ENCODE assay signal across 22 cellular contexts in genomic region chr11:126277780-126278179, GRCh38. TPM values are rescaled to one million over a fixed set of nuclear protein-coding genes. Genes with fewer than 3 reads are reported as not detected.
DNase-seq lines count a peak whose midpoint lies in the region; ATAC-seq, FAIRE-seq and TF ChIP-seq lines count a peak whose summit lies in the region.
"Had no signal": no experiment of that assay in that cellular context is flagged by ENCODE, and none has a peak within 500 bp of the region (broad histone marks: within the 10 kb centered on the region; RNA-seq: fewer than 3 reads in every experiment).

No MANE protein-coding gene starts in this region.

- no peak for TF ChIP-seq CTCF in HepG2 (CRISPR knock-in tag; IDR thresholded peaks at IDR 0.05)
- TF ChIP-seq CTCF in progenitor cell of endocrine pancreas (IDR thresholded peaks at IDR 0.05; ENCODE audit: unreplicated experiment), result no peak
- TF ChIP-seq CTCF in kidney (IDR thresholded peaks at IDR 0.05; ENCODE audit: borderline replicate concordance, extremely low read depth, insufficient read depth), result no peak

- H3K4me1 ChIP-seq in HepG2 (ENCODE audit: insufficient read depth, low read length), result peaks cover 40% of the 10 kb centered on the region
- H3K4me1 ChIP-seq in kidney (ENCODE audit: control insufficient read depth in 1 of 2, insufficient read depth in 1 of 2, low read depth in 1 of 2, low read length in 2 of 2), result peaks cover 6 to 8% of the 10 kb centered on the region in 2 donors

- no peaks in the 10 kb centered on the region for H3K79me2 ChIP-seq in HepG2 (ENCODE audit: insufficient read depth, low read length)

- no TSS peak for BruUV-seq in HepG2 (replicated peaks; lab: Mats Ljungman, UMichigan)

- H4K20me1 ChIP-seq in HepG2 (ENCODE audit: insufficient read depth, low read length), result no peaks in the 10 kb centered on the region

- POLR2A ChIA-PET in HepG2 (lab: Yijun Ruan, JAX), result interaction anchor here (1.1 kb wide), 1 partner anchor 9 kb away, joined by 4 read pairs; the partner anchor contains the start of genes FOXRED1 and SRPRA
- POLR2A ChIA-PET in activated CD4-positive, alpha-beta memory T cell treated with anti-CD3 and anti-CD28 coated beads for 36 hours (lab: Charles Lee), result no interaction called here

- H3K9ac ChIP-seq in HepG2 (ENCODE audit: insufficient read depth, low read depth, low read length) (no peak overlapping the region), kidney (ENCODE audit: low read length in 2 of 2) (no peak overlapping the region)

- no peak overlapping the region for H3K4me3 ChIP-seq in HepG2 (replicated peaks in 1 of 3; ENCODE audit: insufficient read depth in 1 of 3, low read depth in 2 of 3, low read length in 3 of 3)
- H3K4me3 ChIP-seq in kidney (ENCODE audit: low read length in 2 of 2), result no peak overlapping the region
- H3K4me3 ChIP-seq: A549 had no signal

- in situ Hi-C loops in HepG2 (cut with HindIII; ENCODE audit: extremely low pct_ligation_motif_present, low pct_unique_long_range_greater_than_20kb), result no loop called here

- H3K9me3 ChIP-seq in HepG2 (ENCODE audit: low read length) (no peaks in the 10 kb centered on the region), kidney (ENCODE audit: control insufficient read depth in 1 of 2, low read length in 2 of 2) (no peaks in the 10 kb centered on the region)
- H3K9me3 ChIP-seq: A549, BE2C had no signal

- H3K27me3 Mint-ChIP-seq in activated T-cell treated with anti-CD3 and anti-CD28 coated beads, Interleukin-2, amount 50 U/mL, for 24 hours, result no peaks in the 10 kb centered on the region
- no peaks in the 10 kb centered on the region for H3K27me3 Mint-ChIP-seq in progenitor cell of endocrine pancreas
- no peaks in the 10 kb centered on the region for H3K27me3 Mint-ChIP-seq in activated CD4-positive, alpha-beta memory T cell treated with anti-CD3 and anti-CD28 coated beads for 36 hours

- peak; percentile 50 for ATAC-seq in HepG2
- ATAC-seq: A549, Panc1 had no signal

- 91% methylated on average over 4 of the region's 4 CpGs for WGBS in HepG2 (ENCODE audit: low lambda C conversion rate)

- H3K27ac ChIP-seq in HepG2 (ENCODE audit: extremely low read length, insufficient read depth, low read length) (peak overlapping the region; percentile 48), kidney (ENCODE audit: low read depth in 2 of 2, low read length in 2 of 2) (no peak overlapping the region)
- H3K27ac ChIP-seq: A549 had no signal

- H3K27me3 ChIP-seq in HepG2 (ENCODE audit: control insufficient read depth in 1 of 2, insufficient read depth in 2 of 2, low read length in 2 of 2), result no peaks in the 10 kb centered on the region
- H3K27me3 ChIP-seq: BE2C had no signal

- 0 out of 4 replicates have a peak, but pooled peaks of 1 of the 2 experiments have one; percentile 7 for TF ChIP-seq EP300 in HepG2 (IDR thresholded peaks at IDR 0.05; ENCODE audit: low read depth in 2 of 2, low read length in 2 of 2)
- no peak for TF ChIP-seq EP300 in HepG2 (CRISPR knock-in tag; IDR thresholded peaks at IDR 0.05; ENCODE audit: borderline replicate concordance)

- H3K36me3 ChIP-seq in HepG2 (replicated peaks in 1 of 2; ENCODE audit: control insufficient read depth in 1 of 2, insufficient read depth in 2 of 2, low read length in 2 of 2) (peaks cover 27 to 30% of the 10 kb centered on the region in 2 experiments), kidney (ENCODE audit: control insufficient read depth in 1 of 2, insufficient read depth in 2 of 2, low read length in 2 of 2) (peaks cover 11% of the 10 kb centered on the region in 2 donors)

- H3K9me3 Mint-ChIP-seq in activated T-cell treated with anti-CD3 and anti-CD28 coated beads, Interleukin-2, amount 50 U/mL, for 24 hours, result no peaks in the 10 kb centered on the region
- H3K9me3 Mint-ChIP-seq in progenitor cell of endocrine pancreas (ENCODE audit: low read depth), result no peaks in the 10 kb centered on the region
- H3K9me3 Mint-ChIP-seq in activated CD4-positive, alpha-beta memory T cell treated with anti-CD3 and anti-CD28 coated beads for 36 hours, result no peaks in the 10 kb centered on the region

- H3K36me3 Mint-ChIP-seq in activated T-cell treated with anti-CD3 and anti-CD28 coated beads, Interleukin-2, amount 50 U/mL, for 24 hours (ENCODE audit: low read depth), result peaks cover 70% of the 10 kb centered on the region
- peaks cover 11% of the 10 kb centered on the region for H3K36me3 Mint-ChIP-seq in progenitor cell of endocrine pancreas (ENCODE audit: insufficient read depth)
- peaks cover 33% of the 10 kb centered on the region for H3K36me3 Mint-ChIP-seq in activated CD4-positive, alpha-beta memory T cell treated with anti-CD3 and anti-CD28 coated beads for 36 hours

- no peak overlapping the region for H2AFZ ChIP-seq in HepG2 (ENCODE audit: low read length)

- intact Hi-C loops in HepG2 (cut with micrococcal nuclease; ENCODE audit: unreplicated experiment) (no loop called here), kidney (cut with DNase I) (no loop called here)
- intact Hi-C loops in activated CD4-positive, alpha-beta memory T cell treated with anti-CD3 and anti-CD28 coated beads for 36 hours (cut with micrococcal nuclease), result no loop called here

- no peak for DNase-seq in activated T-cell treated with anti-CD3 and anti-CD28 coated beads, Interleukin-2, amount 50 U/mL, for 24 hours
- no peak for DNase-seq in activated T-cell treated with anti-CD3 and anti-CD28 coated beads, Interleukin-2, amount 50 U/mL, for 48 hours
- DNase-seq in NCI-H146 treated with DMSO at 0.1 percent for 48 hours (lab: John Stamatoyannopoulos, UW; ENCODE audit: unreplicated experiment) (peak; percentile 26), HepG2 (ENCODE audit: low spot score) (no peak), progenitor cell of endocrine pancreas (ENCODE audit: low spot score, unreplicated experiment) (peak; percentile 24), kidney (no peak)
- no peak for DNase-seq in stimulated activated CD4-positive, alpha-beta T cell treated with anti-CD3 and anti-CD28 coated beads, Interleukin-15, amount 100 ng/mL, for 24 hours
- no peak for DNase-seq in activated CD4-positive, alpha-beta memory T cell treated with anti-CD3 and anti-CD28 coated beads for 36 hours
- DNase-seq: BE2C, EL, GF-D8, H7, KBM-7, NCI-H1092, NCI-H1436 treated with DMSO at 0.1 percent for 48 hours, NCI-H2029 treated with DMSO at 0.1 percent for 48 hours, NCI-H2171, NCI-H345, NCI-H524 treated with DMSO at 0.1 percent for 48 hours, NCI-H82 had no signal

- peak overlapping the region; percentile 14 for H3K27ac Mint-ChIP-seq in activated T-cell treated with anti-CD3 and anti-CD28 coated beads, Interleukin-2, amount 50 U/mL, for 24 hours
- H3K27ac Mint-ChIP-seq in progenitor cell of endocrine pancreas, result peak overlapping the region; percentile 62
- no peak overlapping the region for H3K27ac Mint-ChIP-seq in activated CD4-positive, alpha-beta memory T cell treated with anti-CD3 and anti-CD28 coated beads for 36 hours

- no peak for TF ChIP-seq POLR2A in HepG2 (IDR thresholded peaks at IDR 0.05; ENCODE audit: insufficient read depth in 1 of 2, low read depth in 2 of 2, low read length in 2 of 2)

- no peak for TF ChIP-seq RAD21 in HepG2 (CRISPR knock-in tag; IDR thresholded peaks at IDR 0.05)

- H3K4me3 Mint-ChIP-seq in activated T-cell treated with anti-CD3 and anti-CD28 coated beads, Interleukin-2, amount 50 U/mL, for 24 hours, result no peak overlapping the region
- H3K4me3 Mint-ChIP-seq in progenitor cell of endocrine pancreas (ENCODE audit: low read depth), result peak overlapping the region; percentile 22
- no peak overlapping the region for H3K4me3 Mint-ChIP-seq in activated CD4-positive, alpha-beta memory T cell treated with anti-CD3 and anti-CD28 coated beads for 36 hours

- CTCF ChIA-PET in HepG2 (lab: Yijun Ruan, JAX; ENCODE audit: low intra/inter-chr PET ratio, low total read pairs), result no interaction called here
- CTCF ChIA-PET in activated CD4-positive, alpha-beta memory T cell treated with anti-CD3 and anti-CD28 coated beads for 36 hours (lab: Charles Lee), result no interaction called here

- no peak for FAIRE-seq in HepG2 (lab: Jason Lieb, UNC)
- no peak for FAIRE-seq in kidney (lab: Jason Lieb, UNC)
- FAIRE-seq: A549 had no signal

- peaks cover 21% of the 10 kb centered on the region for H3K4me1 Mint-ChIP-seq in activated T-cell treated with anti-CD3 and anti-CD28 coated beads, Interleukin-2, amount 50 U/mL, for 24 hours (ENCODE audit: low read depth)
- H3K4me1 Mint-ChIP-seq in progenitor cell of endocrine pancreas (ENCODE audit: low read depth), result peaks cover 29% of the 10 kb centered on the region
- H3K4me1 Mint-ChIP-seq in activated CD4-positive, alpha-beta memory T cell treated with anti-CD3 and anti-CD28 coated beads for 36 hours (ENCODE audit: low read depth), result peaks cover 21% of the 10 kb centered on the region

- H3K4me2 ChIP-seq in HepG2 (ENCODE audit: low read depth, low read length), result no peak overlapping the region
- H3K4me2 ChIP-seq: A549 had no signal

RNA-seq across cellular contexts. Expression of gene TIRAP, which starts 5.1 kb away (rescaled TPM):
- total RNA-seq in HepG2 (2016; rRNA removed; fragmentation: Illumina TruSeq; extraction: Trizol), result 5.4 and 6.2 TPM in 2 replicates
- 1.8 and 1.9 TPM in 2 replicates for total RNA-seq in HepG2 (2016; cell fraction: cytosol; rRNA removed; fragmentation: Illumina TruSeq; extraction: Trizol; ENCODE audit: low read depth)
- 5.5 and 5.6 TPM in 2 replicates for total RNA-seq in HepG2 (2016; cell fraction: insoluble cytoplasmic fraction; rRNA removed; fragmentation: Illumina TruSeq; extraction: Trizol)
- 4.3 TPM in 2 replicates for total RNA-seq in HepG2 (2016; cell fraction: membrane; rRNA removed; fragmentation: Illumina TruSeq; extraction: Trizol)
- total RNA-seq in HepG2 (2016; cell fraction: nucleus; rRNA removed; fragmentation: Illumina TruSeq; extraction: Trizol), result 4.4 and 5.5 TPM in 2 replicates
- 5.7 and 7.0 TPM in 2 replicates for polyA plus RNA-seq in HepG2 (2011; rRNA removed)
- 4.5 and 5.2 TPM in 2 replicates for polyA plus RNA-seq in HepG2 (2011; cell fraction: cytosol; rRNA removed)
- polyA plus RNA-seq in HepG2 (2011; cell fraction: nucleus; rRNA removed), result 9.1 and 10.8 TPM in 2 replicates
- 4.6 and 5.5 TPM in 2 replicates for polyA plus RNA-seq in HepG2 (2012)
- 1.6 and 1.8 TPM in 2 replicates for polyA plus RNA-seq in HepG2 (2016; cell fraction: cytosol; fragmentation: Illumina TruSeq; extraction: Trizol; ENCODE audit: low read depth)
- polyA plus RNA-seq in HepG2 (2016; cell fraction: insoluble cytoplasmic fraction; fragmentation: Illumina TruSeq; extraction: Trizol; ENCODE audit: low read depth), result 6.8 and 8.2 TPM in 2 replicates
- 3.3 and 3.8 TPM in 2 replicates for polyA plus RNA-seq in HepG2 (2016; cell fraction: membrane; fragmentation: Illumina TruSeq; extraction: Trizol; ENCODE audit: low read depth)
- polyA plus RNA-seq in HepG2 (2016; cell fraction: nucleus; fragmentation: Illumina TruSeq; extraction: Trizol; ENCODE audit: insufficient read depth, low read depth), result 9.4 and 9.9 TPM in 2 replicates
- 14.2 and 15.0 TPM in 2 replicates for polyA minus RNA-seq in HepG2 (2011; rRNA and poly(A)+ RNA removed; ENCODE audit: low replicate concordance)
- 6.2 and 6.8 TPM in 2 replicates for polyA minus RNA-seq in HepG2 (2011; cell fraction: cytosol; rRNA and poly(A)+ RNA removed)
- 5.8 and 10.1 TPM in 2 replicates for polyA minus RNA-seq in HepG2 (2011; cell fraction: nucleus; rRNA and poly(A)+ RNA removed)
- total RNA-seq in progenitor cell of endocrine pancreas, result 12.8 and 14.3 TPM in 2 replicates
- 12.1 TPM for total RNA-seq in kidney
- polyA plus RNA-seq in kidney (ENCODE audit: insufficient read depth, low read depth, low replicate concordance), result 5.8 TPM
- total RNA-seq in activated CD4-positive, alpha-beta memory T cell treated with anti-CD3 and anti-CD28 coated beads for 36 hours, result 1 to 10 TPM; 7.3 to 8.8 TPM

RNA-seq across cellular contexts. Expression of gene FOXRED1, which starts 8.8 kb away (rescaled TPM):
- 42.9 and 50.2 TPM in 2 replicates for total RNA-seq in HepG2 (2016; rRNA removed; fragmentation: Illumina TruSeq; extraction: Trizol)
- total RNA-seq in HepG2 (2016; cell fraction: cytosol; rRNA removed; fragmentation: Illumina TruSeq; extraction: Trizol; ENCODE audit: low read depth), result 13.0 and 13.3 TPM in 2 replicates
- 43.9 and 49.5 TPM in 2 replicates for total RNA-seq in HepG2 (2016; cell fraction: insoluble cytoplasmic fraction; rRNA removed; fragmentation: Illumina TruSeq; extraction: Trizol)
- 16.4 and 18.0 TPM in 2 replicates for total RNA-seq in HepG2 (2016; cell fraction: membrane; rRNA removed; fragmentation: Illumina TruSeq; extraction: Trizol)
- 32.4 TPM in 2 replicates for total RNA-seq in HepG2 (2016; cell fraction: nucleus; rRNA removed; fragmentation: Illumina TruSeq; extraction: Trizol)
- polyA plus RNA-seq in HepG2 (2011; rRNA removed), result 24.7 and 29.6 TPM in 2 replicates
- polyA plus RNA-seq in HepG2 (2011; cell fraction: cytosol; rRNA removed), result 24.1 and 38.8 TPM in 2 replicates
- polyA plus RNA-seq in HepG2 (2011; cell fraction: nucleus; rRNA removed), result 39.3 and 48.4 TPM in 2 replicates
- 15.5 and 27.9 TPM in 2 replicates for polyA plus RNA-seq in HepG2 (2012)
- polyA plus RNA-seq in HepG2 (2016; cell fraction: cytosol; fragmentation: Illumina TruSeq; extraction: Trizol; ENCODE audit: low read depth), result 6.7 and 7.3 TPM in 2 replicates
- 49.1 and 50.0 TPM in 2 replicates for polyA plus RNA-seq in HepG2 (2016; cell fraction: insoluble cytoplasmic fraction; fragmentation: Illumina TruSeq; extraction: Trizol; ENCODE audit: low read depth)
- 8.9 and 10.8 TPM in 2 replicates for polyA plus RNA-seq in HepG2 (2016; cell fraction: membrane; fragmentation: Illumina TruSeq; extraction: Trizol; ENCODE audit: low read depth)
- 95.9 and 96.9 TPM in 2 replicates for polyA plus RNA-seq in HepG2 (2016; cell fraction: nucleus; fragmentation: Illumina TruSeq; extraction: Trizol; ENCODE audit: insufficient read depth, low read depth)
- 40.2 and 50.7 TPM in 2 replicates for polyA minus RNA-seq in HepG2 (2011; rRNA and poly(A)+ RNA removed; ENCODE audit: low replicate concordance)
- polyA minus RNA-seq in HepG2 (2011; cell fraction: cytosol; rRNA and poly(A)+ RNA removed), result 9.2 and 9.8 TPM in 2 replicates
- polyA minus RNA-seq in HepG2 (2011; cell fraction: nucleus; rRNA and poly(A)+ RNA removed), result 22.1 and 23.8 TPM in 2 replicates
- total RNA-seq in progenitor cell of endocrine pancreas, result 63.8 and 64.7 TPM in 2 replicates
- 21.5 TPM for total RNA-seq in kidney
- 37.1 TPM for polyA plus RNA-seq in kidney (ENCODE audit: insufficient read depth, low read depth, low replicate concordance)
- total RNA-seq in activated CD4-positive, alpha-beta memory T cell treated with anti-CD3 and anti-CD28 coated beads for 36 hours, result 10 to 100 TPM; 41.7 to 42.3 TPM

RNA-seq across cellular contexts. Expression of gene SRPRA, which starts 9.1 kb away (rescaled TPM):
- total RNA-seq in HepG2 (2016; rRNA removed; fragmentation: Illumina TruSeq; extraction: Trizol) (16.4 and 27.7 TPM in 2 replicates), progenitor cell of endocrine pancreas (79.2 and 80.9 TPM in 2 replicates), kidney (116 TPM)
- total RNA-seq in HepG2 (2016; cell fraction: cytosol; rRNA removed; fragmentation: Illumina TruSeq; extraction: Trizol; ENCODE audit: low read depth), result 2.7 and 3.2 TPM in 2 replicates
- total RNA-seq in HepG2 (2016; cell fraction: insoluble cytoplasmic fraction; rRNA removed; fragmentation: Illumina TruSeq; extraction: Trizol), result 14.6 and 27.3 TPM in 2 replicates
- 8.0 and 10.6 TPM in 2 replicates for total RNA-seq in HepG2 (2016; cell fraction: membrane; rRNA removed; fragmentation: Illumina TruSeq; extraction: Trizol)
- total RNA-seq in HepG2 (2016; cell fraction: nucleus; rRNA removed; fragmentation: Illumina TruSeq; extraction: Trizol), result 59.3 and 69.9 TPM in 2 replicates
- polyA plus RNA-seq in HepG2 (2011; rRNA removed) (64.6 and 67.6 TPM in 2 replicates), kidney (ENCODE audit: insufficient read depth, low read depth, low replicate concordance) (55.2 TPM)
- polyA plus RNA-seq in HepG2 (2011; cell fraction: cytosol; rRNA removed), result 67.4 and 74.4 TPM in 2 replicates
- 95.0 and 97.8 TPM in 2 replicates for polyA plus RNA-seq in HepG2 (2011; cell fraction: nucleus; rRNA removed)
- 66.3 and 75.8 TPM in 2 replicates for polyA plus RNA-seq in HepG2 (2012)
- polyA plus RNA-seq in HepG2 (2016; cell fraction: cytosol; fragmentation: Illumina TruSeq; extraction: Trizol; ENCODE audit: low read depth), result 4.3 and 4.8 TPM in 2 replicates
- polyA plus RNA-seq in HepG2 (2016; cell fraction: insoluble cytoplasmic fraction; fragmentation: Illumina TruSeq; extraction: Trizol; ENCODE audit: low read depth), result 27.7 and 34.9 TPM in 2 replicates
- 9.2 and 12.3 TPM in 2 replicates for polyA plus RNA-seq in HepG2 (2016; cell fraction: membrane; fragmentation: Illumina TruSeq; extraction: Trizol; ENCODE audit: low read depth)
- 133 TPM in 2 replicates for polyA plus RNA-seq in HepG2 (2016; cell fraction: nucleus; fragmentation: Illumina TruSeq; extraction: Trizol; ENCODE audit: insufficient read depth, low read depth)
- 87.4 and 136 TPM in 2 replicates for polyA minus RNA-seq in HepG2 (2011; rRNA and poly(A)+ RNA removed; ENCODE audit: low replicate concordance)
- 49.7 and 49.8 TPM in 2 replicates for polyA minus RNA-seq in HepG2 (2011; cell fraction: cytosol; rRNA and poly(A)+ RNA removed)
- 135 and 143 TPM in 2 replicates for polyA minus RNA-seq in HepG2 (2011; cell fraction: nucleus; rRNA and poly(A)+ RNA removed)
- total RNA-seq in activated CD4-positive, alpha-beta memory T cell treated with anti-CD3 and anti-CD28 coated beads for 36 hours, result 100 to 1,000 TPM; 142 to 149 TPM

RNA-seq across cellular contexts. Expression of gene DCPS, which starts 26.1 kb away (rescaled TPM):
- total RNA-seq in HepG2 (2016; rRNA removed; fragmentation: Illumina TruSeq; extraction: Trizol), result 21.9 and 24.1 TPM in 2 replicates
- 4.3 and 4.6 TPM in 2 replicates for total RNA-seq in HepG2 (2016; cell fraction: cytosol; rRNA removed; fragmentation: Illumina TruSeq; extraction: Trizol; ENCODE audit: low read depth)
- total RNA-seq in HepG2 (2016; cell fraction: insoluble cytoplasmic fraction; rRNA removed; fragmentation: Illumina TruSeq; extraction: Trizol), result 20.7 and 23.2 TPM in 2 replicates
- 6.0 and 8.2 TPM in 2 replicates for total RNA-seq in HepG2 (2016; cell fraction: membrane; rRNA removed; fragmentation: Illumina TruSeq; extraction: Trizol)
- total RNA-seq in HepG2 (2016; cell fraction: nucleus; rRNA removed; fragmentation: Illumina TruSeq; extraction: Trizol), result 10.8 and 11.7 TPM in 2 replicates
- 20.7 and 22.5 TPM in 2 replicates for polyA plus RNA-seq in HepG2 (2011; rRNA removed)
- polyA plus RNA-seq in HepG2 (2011; cell fraction: cytosol; rRNA removed), result 25.0 and 33.9 TPM in 2 replicates
- polyA plus RNA-seq in HepG2 (2011; cell fraction: nucleus; rRNA removed), result 11.1 and 11.9 TPM in 2 replicates
- polyA plus RNA-seq in HepG2 (2012), result 12.9 and 13.5 TPM in 2 replicates
- polyA plus RNA-seq in HepG2 (2016; cell fraction: cytosol; fragmentation: Illumina TruSeq; extraction: Trizol; ENCODE audit: low read depth), result 4.1 and 4.3 TPM in 2 replicates
- 29.3 and 35.5 TPM in 2 replicates for polyA plus RNA-seq in HepG2 (2016; cell fraction: insoluble cytoplasmic fraction; fragmentation: Illumina TruSeq; extraction: Trizol; ENCODE audit: low read depth)
- polyA plus RNA-seq in HepG2 (2016; cell fraction: membrane; fragmentation: Illumina TruSeq; extraction: Trizol; ENCODE audit: low read depth), result 5.8 and 6.4 TPM in 2 replicates
- 15.1 and 15.2 TPM in 2 replicates for polyA plus RNA-seq in HepG2 (2016; cell fraction: nucleus; fragmentation: Illumina TruSeq; extraction: Trizol; ENCODE audit: insufficient read depth, low read depth)
- polyA minus RNA-seq in HepG2 (2011; rRNA and poly(A)+ RNA removed; ENCODE audit: low replicate concordance), result 16.9 and 47.3 TPM in 2 replicates
- polyA minus RNA-seq in HepG2 (2011; cell fraction: cytosol; rRNA and poly(A)+ RNA removed), result 5.5 and 10.6 TPM in 2 replicates
- polyA minus RNA-seq in HepG2 (2011; cell fraction: nucleus; rRNA and poly(A)+ RNA removed), result 7.1 and 7.6 TPM in 2 replicates
- 14.1 and 17.9 TPM in 2 replicates for total RNA-seq in progenitor cell of endocrine pancreas
- 24.2 TPM for total RNA-seq in kidney
- polyA plus RNA-seq in kidney (ENCODE audit: insufficient read depth, low read depth, low replicate concordance), result 23.9 TPM
- total RNA-seq in activated CD4-positive, alpha-beta memory T cell treated with anti-CD3 and anti-CD28 coated beads for 36 hours, result 10 to 100 TPM; 40.1 to 43.9 TPM

Comparison
In these comparisons a context has a peak if more than half of its experiments do, and no peak if none do; other contexts are left out.
1. DNase-seq: peak in NCI-H146 treated with DMSO at 0.1 percent for 48 hours (single experiment) and progenitor cell of endocrine pancreas (single experiment); none in activated T-cell treated with anti-CD3 and anti-CD28 coated beads, Interleukin-2, amount 50 U/mL, for 24 hours (single experiment), activated T-cell treated with anti-CD3 and anti-CD28 coated beads, Interleukin-2, amount 50 U/mL, for 48 hours (0 of 2), HepG2 (single experiment), stimulated activated CD4-positive, alpha-beta T cell treated with anti-CD3 and anti-CD28 coated beads, Interleukin-15, amount 100 ng/mL, for 24 hours (single experiment), kidney (single experiment) and activated CD4-positive, alpha-beta memory T cell treated with anti-CD3 and anti-CD28 coated beads for 36 hours (single experiment).